ENCODE assay signal across 1 cellular context in genomic region chr17:18182978-18183333, GRCh38.
TF ChIP-seq lines count a peak whose summit lies in the region.

No MANE protein-coding gene starts in this region.

TF ChIP-seq in K562, 482 proteins besides CTCF, POLR2A, EP300 and RAD21 (continues in another document):
- TF ChIP-seq TAF9B (IDR thresholded peaks at IDR 0.05; ENCODE audit: partially characterized antibody) = peak; percentile 63
- TF ChIP-seq TAF1 (IDR thresholded peaks at IDR 0.05; ENCODE audit: control insufficient read depth, extremely low read depth, insufficient read depth, low read length, severe bottlenecking) = peak; percentile 64
- TF ChIP-seq PBX2 (CRISPR knock-in tag; IDR thresholded peaks at IDR 0.05; ENCODE audit: low read depth) = no peak
- no peak for TF ChIP-seq PBX2 (tag; conservative IDR thresholded peaks at IDR 0.05; ENCODE audit: low read depth)
- 0 out of 2 replicates have a peak, but pooled peaks have one; percentile 27 for TF ChIP-seq SAFB (IDR thresholded peaks at IDR 0.05; ENCODE audit: borderline replicate concordance, low read depth, low read length)
- no peak for TF ChIP-seq GABPA (tag; conservative IDR thresholded peaks at IDR 0.05; ENCODE audit: low read depth)
- TF ChIP-seq CXXC5 (CRISPR knock-in tag; IDR thresholded peaks at IDR 0.05) = peak; percentile 72
- no peak for TF ChIP-seq ZNF785 (CRISPR knock-in tag; IDR thresholded peaks at IDR 0.05)
- TF ChIP-seq ZEB2 (IDR thresholded peaks at IDR 0.05) = no peak
- TF ChIP-seq NFE2L1 (tag; IDR thresholded peaks at IDR 0.05; ENCODE audit: borderline replicate concordance, low read depth) = no peak
- TF ChIP-seq CBFA2T3 (IDR thresholded peaks at IDR 0.05) = no peak
- peak; percentile 74 for TF ChIP-seq PML (IDR thresholded peaks at IDR 0.05; ENCODE audit: low read length)
- TF ChIP-seq PHF8 (IDR thresholded peaks at IDR 0.05; ENCODE audit: borderline replicate concordance, low read length) = peak; percentile 55; the same call in 1 of the 2 replicates
- peak; percentile 72; the same call in 1 of the 2 replicates for TF ChIP-seq CREM (IDR thresholded peaks at IDR 0.05; ENCODE audit: low read depth)
- TF ChIP-seq PHB (CRISPR knock-in tag; IDR thresholded peaks at IDR 0.05) = 0 out of 2 replicates have a peak, but pooled peaks have one; percentile 73
- TF ChIP-seq GTF2E2 (tag; IDR thresholded peaks at IDR 0.05) = peak; percentile 63; the same call in 1 of the 2 replicates
- peak; percentile 92 for TF ChIP-seq RBFOX2 (IDR thresholded peaks at IDR 0.05; ENCODE audit: low read depth, low read length)
- TF ChIP-seq RBBP5 (IDR thresholded peaks at IDR 0.05; ENCODE audit: borderline replicate concordance, insufficient read depth, low read length, poor library complexity, severe bottlenecking) = peak; percentile 33
- no peak for TF ChIP-seq HDAC8 (tag; IDR thresholded peaks at IDR 0.05)
- 0 out of 4 replicates have a peak, but pooled peaks of 1 of the 2 experiments have one; percentile 9 for TF ChIP-seq MAZ (CRISPR knock-in tag; conservative IDR thresholded peaks at IDR 0.05 in 1 of 2, IDR thresholded peaks at IDR 0.05 in 1 of 2)
- peak; percentile 17 for TF ChIP-seq RBM22 (IDR thresholded peaks at IDR 0.05; ENCODE audit: low read depth, low read length, poor library complexity, severe bottlenecking)
- TF ChIP-seq KDM4B (IDR thresholded peaks at IDR 0.05; ENCODE audit: borderline replicate concordance in 2 of 2, low read depth in 1 of 2) = 0 out of 4 replicates have a peak, but pooled peaks of 1 of the 2 experiments have one; percentile 6
- TF ChIP-seq, protein P1, sequence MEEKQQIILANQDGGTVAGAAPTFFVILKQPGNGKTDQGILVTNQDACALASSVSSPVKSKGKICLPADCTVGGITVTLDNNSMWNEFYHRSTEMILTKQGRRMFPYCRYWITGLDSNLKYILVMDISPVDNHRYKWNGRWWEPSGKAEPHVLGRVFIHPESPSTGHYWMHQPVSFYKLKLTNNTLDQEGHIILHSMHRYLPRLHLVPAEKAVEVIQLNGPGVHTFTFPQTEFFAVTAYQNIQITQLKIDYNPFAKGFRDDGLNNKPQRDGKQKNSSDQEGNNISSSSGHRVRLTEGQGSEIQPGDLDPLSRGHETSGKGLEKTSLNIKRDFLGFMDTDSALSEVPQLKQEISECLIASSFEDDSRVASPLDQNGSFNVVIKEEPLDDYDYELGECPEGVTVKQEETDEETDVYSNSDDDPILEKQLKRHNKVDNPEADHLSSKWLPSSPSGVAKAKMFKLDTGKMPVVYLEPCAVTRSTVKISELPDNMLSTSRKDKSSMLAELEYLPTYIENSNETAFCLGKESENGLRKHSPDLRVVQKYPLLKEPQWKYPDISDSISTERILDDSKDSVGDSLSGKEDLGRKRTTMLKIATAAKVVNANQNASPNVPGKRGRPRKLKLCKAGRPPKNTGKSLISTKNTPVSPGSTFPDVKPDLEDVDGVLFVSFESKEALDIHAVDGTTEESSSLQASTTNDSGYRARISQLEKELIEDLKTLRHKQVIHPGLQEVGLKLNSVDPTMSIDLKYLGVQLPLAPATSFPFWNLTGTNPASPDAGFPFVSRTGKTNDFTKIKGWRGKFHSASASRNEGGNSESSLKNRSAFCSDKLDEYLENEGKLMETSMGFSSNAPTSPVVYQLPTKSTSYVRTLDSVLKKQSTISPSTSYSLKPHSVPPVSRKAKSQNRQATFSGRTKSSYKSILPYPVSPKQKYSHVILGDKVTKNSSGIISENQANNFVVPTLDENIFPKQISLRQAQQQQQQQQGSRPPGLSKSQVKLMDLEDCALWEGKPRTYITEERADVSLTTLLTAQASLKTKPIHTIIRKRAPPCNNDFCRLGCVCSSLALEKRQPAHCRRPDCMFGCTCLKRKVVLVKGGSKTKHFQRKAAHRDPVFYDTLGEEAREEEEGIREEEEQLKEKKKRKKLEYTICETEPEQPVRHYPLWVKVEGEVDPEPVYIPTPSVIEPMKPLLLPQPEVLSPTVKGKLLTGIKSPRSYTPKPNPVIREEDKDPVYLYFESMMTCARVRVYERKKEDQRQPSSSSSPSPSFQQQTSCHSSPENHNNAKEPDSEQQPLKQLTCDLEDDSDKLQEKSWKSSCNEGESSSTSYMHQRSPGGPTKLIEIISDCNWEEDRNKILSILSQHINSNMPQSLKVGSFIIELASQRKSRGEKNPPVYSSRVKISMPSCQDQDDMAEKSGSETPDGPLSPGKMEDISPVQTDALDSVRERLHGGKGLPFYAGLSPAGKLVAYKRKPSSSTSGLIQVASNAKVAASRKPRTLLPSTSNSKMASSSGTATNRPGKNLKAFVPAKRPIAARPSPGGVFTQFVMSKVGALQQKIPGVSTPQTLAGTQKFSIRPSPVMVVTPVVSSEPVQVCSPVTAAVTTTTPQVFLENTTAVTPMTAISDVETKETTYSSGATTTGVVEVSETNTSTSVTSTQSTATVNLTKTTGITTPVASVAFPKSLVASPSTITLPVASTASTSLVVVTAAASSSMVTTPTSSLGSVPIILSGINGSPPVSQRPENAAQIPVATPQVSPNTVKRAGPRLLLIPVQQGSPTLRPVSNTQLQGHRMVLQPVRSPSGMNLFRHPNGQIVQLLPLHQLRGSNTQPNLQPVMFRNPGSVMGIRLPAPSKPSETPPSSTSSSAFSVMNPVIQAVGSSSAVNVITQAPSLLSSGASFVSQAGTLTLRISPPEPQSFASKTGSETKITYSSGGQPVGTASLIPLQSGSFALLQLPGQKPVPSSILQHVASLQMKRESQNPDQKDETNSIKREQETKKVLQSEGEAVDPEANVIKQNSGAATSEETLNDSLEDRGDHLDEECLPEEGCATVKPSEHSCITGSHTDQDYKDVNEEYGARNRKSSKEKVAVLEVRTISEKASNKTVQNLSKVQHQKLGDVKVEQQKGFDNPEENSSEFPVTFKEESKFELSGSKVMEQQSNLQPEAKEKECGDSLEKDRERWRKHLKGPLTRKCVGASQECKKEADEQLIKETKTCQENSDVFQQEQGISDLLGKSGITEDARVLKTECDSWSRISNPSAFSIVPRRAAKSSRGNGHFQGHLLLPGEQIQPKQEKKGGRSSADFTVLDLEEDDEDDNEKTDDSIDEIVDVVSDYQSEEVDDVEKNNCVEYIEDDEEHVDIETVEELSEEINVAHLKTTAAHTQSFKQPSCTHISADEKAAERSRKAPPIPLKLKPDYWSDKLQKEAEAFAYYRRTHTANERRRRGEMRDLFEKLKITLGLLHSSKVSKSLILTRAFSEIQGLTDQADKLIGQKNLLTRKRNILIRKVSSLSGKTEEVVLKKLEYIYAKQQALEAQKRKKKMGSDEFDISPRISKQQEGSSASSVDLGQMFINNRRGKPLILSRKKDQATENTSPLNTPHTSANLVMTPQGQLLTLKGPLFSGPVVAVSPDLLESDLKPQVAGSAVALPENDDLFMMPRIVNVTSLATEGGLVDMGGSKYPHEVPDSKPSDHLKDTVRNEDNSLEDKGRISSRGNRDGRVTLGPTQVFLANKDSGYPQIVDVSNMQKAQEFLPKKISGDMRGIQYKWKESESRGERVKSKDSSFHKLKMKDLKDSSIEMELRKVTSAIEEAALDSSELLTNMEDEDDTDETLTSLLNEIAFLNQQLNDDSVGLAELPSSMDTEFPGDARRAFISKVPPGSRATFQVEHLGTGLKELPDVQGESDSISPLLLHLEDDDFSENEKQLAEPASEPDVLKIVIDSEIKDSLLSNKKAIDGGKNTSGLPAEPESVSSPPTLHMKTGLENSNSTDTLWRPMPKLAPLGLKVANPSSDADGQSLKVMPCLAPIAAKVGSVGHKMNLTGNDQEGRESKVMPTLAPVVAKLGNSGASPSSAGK (IDR thresholded peaks at IDR 0.05) = peak; percentile 65
- 0 out of 2 replicates have a peak, but pooled peaks have one; percentile 23 for TF ChIP-seq GTF2F1 (IDR thresholded peaks at IDR 0.05; ENCODE audit: low read depth, low read length)
- no peak; a peak in 1 of 4 replicates for TF ChIP-seq NONO (IDR thresholded peaks at IDR 0.05; ENCODE audit: low read depth in 2 of 2, low read length in 1 of 2)
- TF ChIP-seq, protein P2, sequence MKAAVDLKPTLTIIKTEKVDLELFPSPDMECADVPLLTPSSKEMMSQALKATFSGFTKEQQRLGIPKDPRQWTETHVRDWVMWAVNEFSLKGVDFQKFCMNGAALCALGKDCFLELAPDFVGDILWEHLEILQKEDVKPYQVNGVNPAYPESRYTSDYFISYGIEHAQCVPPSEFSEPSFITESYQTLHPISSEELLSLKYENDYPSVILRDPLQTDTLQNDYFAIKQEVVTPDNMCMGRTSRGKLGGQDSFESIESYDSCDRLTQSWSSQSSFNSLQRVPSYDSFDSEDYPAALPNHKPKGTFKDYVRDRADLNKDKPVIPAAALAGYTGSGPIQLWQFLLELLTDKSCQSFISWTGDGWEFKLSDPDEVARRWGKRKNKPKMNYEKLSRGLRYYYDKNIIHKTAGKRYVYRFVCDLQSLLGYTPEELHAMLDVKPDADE (conservative IDR thresholded peaks at IDR 0.05; ENCODE audit: control insufficient read depth, low read depth, low read length) = peak; percentile 41; the same call in 1 of the 2 replicates
- peak; percentile 12; the same call in 1 of the 2 replicates for TF ChIP-seq GABPB1 (CRISPR knock-in tag; IDR thresholded peaks at IDR 0.05)
- peak; percentile 57; the same call in 1 of the 2 replicates for TF ChIP-seq GATAD2A (IDR thresholded peaks at IDR 0.05)
- peak; percentile 81 for TF ChIP-seq ZBTB2 (IDR thresholded peaks at IDR 0.05)
- TF ChIP-seq TCF3 (CRISPR knock-in tag; IDR thresholded peaks at IDR 0.05) = no peak
- TF ChIP-seq CBFB (CRISPR knock-in tag; IDR thresholded peaks at IDR 0.05) = no peak
- peak in 1 of 3 experiments; percentile 59; a peak in 2 of 6 replicates for TF ChIP-seq ZBTB11 (CRISPR knock-in tag; IDR thresholded peaks at IDR 0.05)
- TF ChIP-seq POU5F1 (IDR thresholded peaks at IDR 0.05; ENCODE audit: borderline replicate concordance, low read depth, low read length, partially characterized antibody) = no peak
- no peak for TF ChIP-seq ATF6 (CRISPR knock-in tag; IDR thresholded peaks at IDR 0.05)
